In the genomic region with DNA sequence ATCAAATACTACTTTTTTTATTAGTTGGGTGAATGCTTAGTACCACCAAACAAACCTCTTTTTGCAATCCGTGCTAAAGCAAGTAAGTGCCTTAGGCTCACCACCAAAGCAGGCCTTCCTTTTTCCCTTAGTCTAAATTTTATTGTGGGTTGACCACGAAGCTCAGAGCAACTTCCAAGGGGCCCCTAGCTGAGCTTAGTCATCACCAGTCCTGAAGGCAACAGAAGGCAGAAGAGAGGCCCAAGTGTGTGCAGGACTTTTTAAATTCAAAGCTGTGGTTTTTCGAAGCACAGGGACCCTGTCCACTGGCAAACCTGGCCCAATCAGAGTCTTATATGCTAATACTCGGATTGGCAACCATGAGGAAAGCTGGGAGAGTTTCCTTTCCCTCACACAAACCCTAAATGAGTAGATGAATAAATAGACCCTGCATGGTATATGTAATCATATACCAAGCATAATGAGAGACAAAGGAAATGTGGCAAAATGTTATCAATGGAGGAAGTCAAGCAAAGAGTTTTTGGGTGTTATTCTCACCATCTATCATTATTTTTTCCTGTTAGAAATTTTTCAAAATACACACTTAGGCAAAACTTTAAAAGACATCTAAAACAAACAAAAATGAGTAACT, we compare ENCODE assay signal across 14 cellular contexts.
A peak's percentile ranks its signal among the peaks of the same experiment; 100 is the strongest.
DNase-seq lines count a peak whose midpoint lies in the region; ATAC-seq, FAIRE-seq and TF ChIP-seq lines count a peak whose summit lies in the region.
"Had no signal": no experiment of that assay in that cellular context is flagged by ENCODE, and none has a peak within 500 bp of the region (broad histone marks: within the 10 kb centered on the region; RNA-seq: fewer than 3 reads in every experiment).

No MANE protein-coding gene starts in this region.

- 72% methylated on average over 4 of the region's 4 CpGs for WGBS in mammary epithelial cell (ENCODE audit: low coverage, missing lambda C conversion rate)

- H3K36me3 ChIP-seq in mammary epithelial cell (ENCODE audit: insufficient read depth, low read length), result no peaks in the 10 kb centered on the region
- no peaks in the 10 kb centered on the region for H3K36me3 ChIP-seq in WERI-Rb-1
- H3K36me3 ChIP-seq: spleen, vagina had no signal

- no peaks in the 10 kb centered on the region for H3K36me3 Mint-ChIP-seq in MCF 10A (ENCODE audit: insufficient read depth, unreplicated experiment)
- no peaks in the 10 kb centered on the region for H3K36me3 Mint-ChIP-seq in T-cell
- no peaks in the 10 kb centered on the region for H3K36me3 Mint-ChIP-seq in WTC11

- no peak for FAIRE-seq in urothelium cell line (lab: Jason Lieb, UNC)

- no peaks in the 10 kb centered on the region for H3K79me2 ChIP-seq in mammary epithelial cell (ENCODE audit: insufficient read depth, low read length)

- no peaks in the 10 kb centered on the region for H3K27me3 ChIP-seq in mammary epithelial cell (ENCODE audit: insufficient read depth, low read length)
- H3K27me3 ChIP-seq in WERI-Rb-1 (ENCODE audit: insufficient read depth, low read depth, severe bottlenecking), result no peaks in the 10 kb centered on the region
- H3K27me3 ChIP-seq: spleen, vagina had no signal

- H3K27ac ChIP-seq in mammary epithelial cell (ENCODE audit: insufficient read depth, low read depth, low read length), result no peak overlapping the region
- H3K27ac ChIP-seq in WERI-Rb-1, result no peak overlapping the region
- H3K27ac ChIP-seq: vagina had no signal

- no peaks in the 10 kb centered on the region for H4K20me1 ChIP-seq in mammary epithelial cell (ENCODE audit: insufficient read depth, low read length)

- no peak overlapping the region for H3K4me3 ChIP-seq in mammary epithelial cell (replicated peaks in 1 of 3; ENCODE audit: insufficient read depth in 1 of 3, low read depth in 2 of 3, low read length in 3 of 3)
- H3K4me3 ChIP-seq in WERI-Rb-1 (ENCODE audit: low read depth, low read length), result no peak overlapping the region
- H3K4me3 ChIP-seq: spleen, vagina had no signal

- H3K27me3 Mint-ChIP-seq in MCF 10A (ENCODE audit: insufficient read depth, unreplicated experiment) (no peaks in the 10 kb centered on the region), T-cell (no peaks in the 10 kb centered on the region), WTC11 (ENCODE audit: low read depth) (peaks cover 73% of the 10 kb centered on the region)
- H3K27me3 Mint-ChIP-seq: B cell had no signal

- H3K4me2 ChIP-seq in mammary epithelial cell (ENCODE audit: insufficient read depth, low read depth, low read length), result no peak overlapping the region

- no peak overlapping the region for H3K4me3 Mint-ChIP-seq in MCF 10A (ENCODE audit: unreplicated experiment)
- H3K4me3 Mint-ChIP-seq in T-cell, result peak overlapping the region in 1 of 3 donors; percentile 15
- no peak overlapping the region for H3K4me3 Mint-ChIP-seq in WTC11
- H3K4me3 Mint-ChIP-seq: B cell had no signal

- H2AFZ ChIP-seq in mammary epithelial cell (ENCODE audit: low read depth, low read length), result no peak overlapping the region

- DNase-seq in mammary epithelial cell (peak; percentile 20), MCF 10A (ENCODE audit: unreplicated experiment) (no peak), T-cell (no peak), fibroblast of peridontal ligament (ENCODE audit: extremely low read depth) (peak; percentile 63), urothelium cell line (ENCODE audit: low spot score) (peak; percentile 53), WERI-Rb-1 (no peak), WTC11 (ENCODE audit: low spot score) (no peak), nucleus accumbens (lab: John Stamatoyannopoulos, UW) (no peak)
- DNase-seq: kidney glomerular epithelial cell, NCI-H2081 treated with DMSO at 0.1 percent for 48 hours, spleen had no signal

- TF ChIP-seq CTCF in mammary epithelial cell (conservative IDR thresholded peaks at IDR 0.05 in 1 of 2, IDR thresholded peaks at IDR 0.05 in 1 of 2; ENCODE audit: extremely low read depth in 1 of 2, insufficient read depth in 1 of 2, low read depth in 1 of 2, low read length in 2 of 2) (no peak), MCF 10A (IDR thresholded peaks at IDR 0.05; ENCODE audit: unreplicated experiment) (no peak), WERI-Rb-1 (IDR thresholded peaks at IDR 0.05; ENCODE audit: low read depth, low read length) (no peak), WTC11 (IDR thresholded peaks at IDR 0.05) (no peak)

- BruUV-seq in mammary epithelial cell (replicated peaks; lab: Mats Ljungman, UMichigan) (no TSS peak), MCF 10A (replicated peaks; lab: Mats Ljungman, UMichigan) (no TSS peak)

- ATAC-seq in T-cell (replicated peaks in 1 of 4), result peak in 1 of 4 experiments; percentile 58
- no peak for ATAC-seq in WTC11
- ATAC-seq: esophagus mucosa had no signal

- CTCF ChIA-PET in mammary epithelial cell (lab: Charles Lee; ENCODE audit: low non-redundant PET) (no interaction called here), MCF 10A (lab: Yijun Ruan, JAX) (interaction anchor here (0.5 kb wide), 1 partner anchor 1953 kb away, joined by 3 read pairs; no protein-coding TSS in a partner anchor), T-cell (lab: Charles Lee) (no interaction called here), WTC11 (lab: Charles Lee) (no interaction called here)

- dilution Hi-C loops in mammary epithelial cell (cut with HindIII; ENCODE audit: low sequenced_read_pairs), result no loop called here

- no peaks in the 10 kb centered on the region for H3K9me3 ChIP-seq in mammary epithelial cell (replicated peaks; ENCODE audit: insufficient read depth, low read length)
- no peaks in the 10 kb centered on the region for H3K9me3 ChIP-seq in WERI-Rb-1 (ENCODE audit: severe bottlenecking)
- H3K9me3 ChIP-seq: spleen, vagina had no signal

- POLR2A ChIA-PET in MCF 10A (lab: Yijun Ruan, JAX), result no interaction called here
- POLR2A ChIA-PET in T-cell (lab: Charles Lee), result no interaction called here
- POLR2A ChIA-PET in WTC11 (lab: Charles Lee), result no interaction called here

- H3K9ac ChIP-seq in mammary epithelial cell (ENCODE audit: insufficient read depth, low read length), result no peak overlapping the region

- no peaks in the 10 kb centered on the region for H3K4me1 ChIP-seq in mammary epithelial cell (ENCODE audit: insufficient read depth, low read length)

- H3K9me3 Mint-ChIP-seq in MCF 10A (ENCODE audit: unreplicated experiment) (peaks cover 24% of the 10 kb centered on the region), T-cell (peaks cover 0 to 4% (median 0%) of the 10 kb centered on the region in 3 donors), WTC11 (no peaks in the 10 kb centered on the region)

- no peak overlapping the region for H3K27ac Mint-ChIP-seq in MCF 10A (ENCODE audit: low read depth, unreplicated experiment)
- peak overlapping the region; percentile 64 to 85 for H3K27ac Mint-ChIP-seq in T-cell
- no peak overlapping the region for H3K27ac Mint-ChIP-seq in WTC11
- H3K27ac Mint-ChIP-seq: B cell had no signal

- H3K4me1 Mint-ChIP-seq in MCF 10A (ENCODE audit: insufficient read depth, unreplicated experiment), result no peaks in the 10 kb centered on the region
- H3K4me1 Mint-ChIP-seq in T-cell, result peaks cover 22 to 37% (median 32%) of the 10 kb centered on the region in 3 donors
- H3K4me1 Mint-ChIP-seq in WTC11, result peaks cover 40% of the 10 kb centered on the region

- intact Hi-C loops in mammary epithelial cell (cut with micrococcal nuclease) (no loop called here), MCF 10A (cut with micrococcal nuclease) (no loop called here)

- in situ Hi-C loops in mammary epithelial cell (cut with MboI; ENCODE audit: low sequenced_read_pairs in 2 of 2), result loop anchor here in 1 of 2 donors (25.0 kb wide), 2 partner anchors 91 to 491 kb away; no protein-coding TSS in a partner anchor

TF ChIP-seq in WTC11, 78 proteins besides CTCF, POLR2A, EP300 and RAD21 (continues in another document):
- TF ChIP-seq GTF2I (CRISPR knock-in tag; conservative IDR thresholded peaks at IDR 0.05) (no peak), ZNF263 (CRISPR knock-in tag; IDR thresholded peaks at IDR 0.05; ENCODE audit: low read depth) (no peak)
- TF ChIP-seq, protein P1, sequence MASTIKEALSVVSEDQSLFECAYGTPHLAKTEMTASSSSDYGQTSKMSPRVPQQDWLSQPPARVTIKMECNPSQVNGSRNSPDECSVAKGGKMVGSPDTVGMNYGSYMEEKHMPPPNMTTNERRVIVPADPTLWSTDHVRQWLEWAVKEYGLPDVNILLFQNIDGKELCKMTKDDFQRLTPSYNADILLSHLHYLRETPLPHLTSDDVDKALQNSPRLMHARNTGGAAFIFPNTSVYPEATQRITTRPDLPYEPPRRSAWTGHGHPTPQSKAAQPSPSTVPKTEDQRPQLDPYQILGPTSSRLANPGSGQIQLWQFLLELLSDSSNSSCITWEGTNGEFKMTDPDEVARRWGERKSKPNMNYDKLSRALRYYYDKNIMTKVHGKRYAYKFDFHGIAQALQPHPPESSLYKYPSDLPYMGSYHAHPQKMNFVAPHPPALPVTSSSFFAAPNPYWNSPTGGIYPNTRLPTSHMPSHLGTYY (CRISPR knock-in tag; IDR thresholded peaks at IDR 0.05), result no peak
- TF ChIP-seq, protein P2, sequence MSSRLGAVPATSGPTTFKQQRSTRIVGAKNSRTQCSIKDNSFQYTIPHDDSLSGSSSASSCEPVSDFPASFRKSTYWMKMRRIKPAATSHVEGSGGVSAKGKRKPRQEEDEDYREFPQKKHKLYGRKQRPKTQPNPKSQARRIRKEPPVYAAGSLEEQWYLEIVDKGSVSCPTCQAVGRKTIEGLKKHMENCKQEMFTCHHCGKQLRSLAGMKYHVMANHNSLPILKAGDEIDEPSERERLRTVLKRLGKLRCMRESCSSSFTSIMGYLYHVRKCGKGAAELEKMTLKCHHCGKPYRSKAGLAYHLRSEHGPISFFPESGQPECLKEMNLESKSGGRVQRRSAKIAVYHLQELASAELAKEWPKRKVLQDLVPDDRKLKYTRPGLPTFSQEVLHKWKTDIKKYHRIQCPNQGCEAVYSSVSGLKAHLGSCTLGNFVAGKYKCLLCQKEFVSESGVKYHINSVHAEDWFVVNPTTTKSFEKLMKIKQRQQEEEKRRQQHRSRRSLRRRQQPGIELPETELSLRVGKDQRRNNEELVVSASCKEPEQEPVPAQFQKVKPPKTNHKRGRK (CRISPR knock-in tag; IDR thresholded peaks at IDR 0.05; ENCODE audit: borderline replicate concordance), result no peak

Comparison
In these comparisons a context has a peak if more than half of its experiments do, and no peak if none do; other contexts are left out.
1. DNase-seq: peak in mammary epithelial cell (single experiment), fibroblast of peridontal ligament (single experiment) and urothelium cell line (single experiment); none in MCF 10A (single experiment), T-cell (0 of 34), WERI-Rb-1 (single experiment), WTC11 (single experiment) and nucleus accumbens (0 of 56).
2. H3K27ac Mint-ChIP-seq: peak in T-cell (2 of 2); none in MCF 10A (single experiment) and WTC11 (single experiment).